2 cellular contexts compared by ENCODE assay signal in genomic region chr10:541750-542371, GRCh38.
TF ChIP-seq lines count a peak whose summit lies in the region.

No MANE protein-coding gene starts in this region.

TF ChIP-seq in IMR-90, 13 proteins besides CTCF, POLR2A, EP300 and RAD21 (continued from another document):
- TF ChIP-seq ELK1 (IDR thresholded peaks at IDR 0.05; ENCODE audit: borderline replicate concordance, low read depth, low read length) (no peak), USF2 (IDR thresholded peaks at IDR 0.05; ENCODE audit: low read depth, low read length) (no peak), FOS (IDR thresholded peaks at IDR 0.05; ENCODE audit: low read depth, low read length) (no peak), BHLHE40 (IDR thresholded peaks at IDR 0.05; ENCODE audit: low read depth, low read length) (no peak), RCOR1 (IDR thresholded peaks at IDR 0.05; ENCODE audit: insufficient replicate concordance, low read length) (no peak), NFE2L2 (IDR thresholded peaks at IDR 0.05; ENCODE audit: low read depth, low read length) (no peak), MAZ (IDR thresholded peaks at IDR 0.05; ENCODE audit: borderline replicate concordance, low read depth, low read length) (no peak), RFX5 (IDR thresholded peaks at IDR 0.05; ENCODE audit: low read depth, low read length) (no peak), CEBPB (IDR thresholded peaks at IDR 0.05; ENCODE audit: low read depth, low read length) (no peak), MXI1 (IDR thresholded peaks at IDR 0.05; ENCODE audit: borderline replicate concordance, low read depth, low read length) (no peak), SMC3 (IDR thresholded peaks at IDR 0.05; ENCODE audit: low read depth, low read length) (no peak), MAFK (IDR thresholded peaks at IDR 0.05; ENCODE audit: low read depth, low read length) (no peak)

TF ChIP-seq in WTC11, 78 proteins besides CTCF, POLR2A, EP300 and RAD21 (continued from another document):
- TF ChIP-seq AR (CRISPR knock-in tag; IDR thresholded peaks at IDR 0.05) (no peak), TCF7 (CRISPR knock-in tag; IDR thresholded peaks at IDR 0.05; ENCODE audit: low read depth) (no peak), ERG (CRISPR knock-in tag; IDR thresholded peaks at IDR 0.05) (no peak), ZNF281 (CRISPR knock-in tag; IDR thresholded peaks at IDR 0.05) (no peak), RORB (CRISPR knock-in tag; IDR thresholded peaks at IDR 0.05) (no peak), OVOL2 (CRISPR knock-in tag; IDR thresholded peaks at IDR 0.05; ENCODE audit: borderline replicate concordance) (no peak), ZNF532 (CRISPR knock-in tag; IDR thresholded peaks at IDR 0.05; ENCODE audit: borderline replicate concordance) (no peak)
TF ChIP-seq in WTC11: peak in this region for 0.
